In the genomic region with DNA sequence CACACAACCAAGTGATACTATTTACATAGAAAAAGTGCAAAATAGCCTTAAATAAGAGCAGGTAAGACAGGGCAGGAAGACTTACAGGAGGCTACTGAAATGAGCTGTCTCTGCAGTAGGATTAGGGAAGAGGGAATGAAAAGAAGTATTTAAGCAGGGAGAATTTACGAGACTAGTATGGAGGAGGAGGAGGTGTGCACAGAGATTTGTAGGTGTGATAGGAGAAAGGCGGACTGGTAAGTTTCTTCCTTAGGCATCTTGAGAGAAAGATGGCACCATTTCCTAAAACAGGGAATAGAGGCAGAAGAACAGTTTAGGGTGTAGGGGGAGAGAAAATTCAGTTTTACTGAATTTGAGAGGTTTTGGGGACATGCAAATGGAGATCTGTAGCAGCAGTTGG, we compare ENCODE assay signal across 1 cellular context.
TF ChIP-seq lines count a peak whose summit lies in the region.

No MANE protein-coding gene starts in this region.

TF ChIP-seq in HEK293, 187 proteins besides CTCF, POLR2A, EP300 and RAD21 (continued from another document):
- TF ChIP-seq ZBTB17 (tag by site-specific recombination; IDR thresholded peaks at IDR 0.05): no peak
